Comparison of ENCODE assay signal across 23 cellular contexts in the genomic region with DNA sequence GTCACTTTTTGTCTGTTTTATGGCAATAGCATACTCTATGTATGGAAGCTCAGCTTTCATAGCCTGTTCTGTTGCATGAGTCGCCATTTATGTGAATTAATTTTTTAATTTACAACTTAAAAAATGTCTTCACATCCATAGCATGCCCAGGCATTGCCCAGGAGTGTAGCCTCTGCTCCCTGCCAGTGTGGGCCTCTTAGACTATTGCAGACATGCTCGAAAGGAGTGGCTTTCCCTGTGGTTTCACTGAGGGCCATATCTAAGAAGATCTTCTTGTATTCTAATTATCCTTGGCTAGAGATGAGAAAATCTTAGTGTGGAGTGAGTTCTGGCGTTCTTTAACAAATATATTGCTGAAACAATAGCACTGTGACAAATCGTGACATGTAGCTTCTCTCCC.
"Had no signal": no experiment of that assay in that cellular context is flagged by ENCODE, and none has a peak within 500 bp of the region (broad histone marks: within the 10 kb centered on the region; RNA-seq: fewer than 3 reads in every experiment).

No MANE protein-coding gene starts in this region.

- H3K27ac Mint-ChIP-seq: activated naive CD8-positive, alpha-beta T cell treated with anti-CD3 and anti-CD28 coated beads for 36 hours; dendritic cell treated with granulocyte-macrophage colony-stimulating factor and Interleukin-4, amounts not matched to agents 40 ng/mL and 50 ng/mL, for 4 days; nephron progenitor cell; stimulated activated memory B cell treated with anti-CD40 and anti-IgM and Interleukin-4, amounts not matched to agents 10 μg/mL and 1 μg/mL and 100 μg/mL, for 72 hours; T-helper 1 cell treated with Interleukin-12 subunit alpha and Interleukin-12 subunit beta and Interleukin-4 antibody, amounts not matched to agents 30 μg/mL and 1 μg/mL, for 36 hours had no signal

- H3K27ac ChIP-seq: esophagus muscularis mucosa, gastrocnemius medialis, stomach had no signal

- H3K9me3 Mint-ChIP-seq: activated naive CD8-positive, alpha-beta T cell treated with anti-CD3 and anti-CD28 coated beads for 36 hours; dendritic cell treated with granulocyte-macrophage colony-stimulating factor and Interleukin-4, amounts not matched to agents 40 ng/mL and 50 ng/mL, for 4 days; nephron progenitor cell; stimulated activated memory B cell treated with anti-CD40 and anti-IgM and Interleukin-4, amounts not matched to agents 10 μg/mL and 1 μg/mL and 100 μg/mL, for 72 hours; T-helper 1 cell treated with Interleukin-12 subunit alpha and Interleukin-12 subunit beta and Interleukin-4 antibody, amounts not matched to agents 30 μg/mL and 1 μg/mL, for 36 hours had no signal

- H3K27me3 Mint-ChIP-seq: activated naive CD8-positive, alpha-beta T cell treated with anti-CD3 and anti-CD28 coated beads for 36 hours; dendritic cell treated with granulocyte-macrophage colony-stimulating factor and Interleukin-4, amounts not matched to agents 40 ng/mL and 50 ng/mL, for 4 days; stimulated activated memory B cell treated with anti-CD40 and anti-IgM and Interleukin-4, amounts not matched to agents 10 μg/mL and 1 μg/mL and 100 μg/mL, for 72 hours had no signal

- H3K9me3 ChIP-seq: esophagus muscularis mucosa, gastrocnemius medialis, mucosa of descending colon, stomach, transverse colon had no signal

- ATAC-seq: gastrocnemius medialis; left cardiac atrium; sciatic nerve; stimulated activated memory B cell treated with anti-CD40 and anti-IgM and Interleukin-4, amounts not matched to agents 10 μg/mL and 1 μg/mL and 100 μg/mL, for 72 hours had no signal

- H3K4me3 Mint-ChIP-seq: activated naive CD8-positive, alpha-beta T cell treated with anti-CD3 and anti-CD28 coated beads for 36 hours; dendritic cell treated with granulocyte-macrophage colony-stimulating factor and Interleukin-4, amounts not matched to agents 40 ng/mL and 50 ng/mL, for 4 days; nephron progenitor cell; stimulated activated memory B cell treated with anti-CD40 and anti-IgM and Interleukin-4, amounts not matched to agents 10 μg/mL and 1 μg/mL and 100 μg/mL, for 72 hours; T-helper 1 cell treated with Interleukin-12 subunit alpha and Interleukin-12 subunit beta and Interleukin-4 antibody, amounts not matched to agents 30 μg/mL and 1 μg/mL, for 36 hours had no signal

- DNase-seq: activated CD4-positive, alpha-beta T cell treated with anti-CD3 and anti-CD28 coated beads for 4 hours; activated CD4-positive, alpha-beta T cell treated with anti-CD3 and anti-CD28 coated beads, Interleukin-2, amount 50 U/mL, for 48 hours; activated CD4-positive, CD25-positive, alpha-beta regulatory T cell; activated naive CD8-positive, alpha-beta T cell treated with anti-CD3 and anti-CD28 coated beads for 36 hours; amniotic stem cell; caudate nucleus; effector CD8-positive, alpha-beta T cell; gastrocnemius medialis; head of caudate nucleus; left cardiac atrium; mesenchymal stem cell; mucosa of descending colon; nephron progenitor cell; small intestine; stimulated activated CD4-positive, alpha-beta T cell treated with anti-CD3 and anti-CD28 coated beads, Interleukin-15, amount 100 ng/mL, for 24 hours; stomach; T1000; transverse colon had no signal

- H3K4me3 ChIP-seq: esophagus muscularis mucosa, gastrocnemius medialis, mucosa of descending colon, stomach, transverse colon had no signal

- H3K27me3 ChIP-seq: esophagus muscularis mucosa, gastrocnemius medialis, stomach, transverse colon had no signal

- H3K4me1 Mint-ChIP-seq: nephron progenitor cell; stimulated activated memory B cell treated with anti-CD40 and anti-IgM and Interleukin-4, amounts not matched to agents 10 μg/mL and 1 μg/mL and 100 μg/mL, for 72 hours had no signal
